Comparison of ENCODE assay signal across 9 cellular contexts in the genomic region with DNA sequence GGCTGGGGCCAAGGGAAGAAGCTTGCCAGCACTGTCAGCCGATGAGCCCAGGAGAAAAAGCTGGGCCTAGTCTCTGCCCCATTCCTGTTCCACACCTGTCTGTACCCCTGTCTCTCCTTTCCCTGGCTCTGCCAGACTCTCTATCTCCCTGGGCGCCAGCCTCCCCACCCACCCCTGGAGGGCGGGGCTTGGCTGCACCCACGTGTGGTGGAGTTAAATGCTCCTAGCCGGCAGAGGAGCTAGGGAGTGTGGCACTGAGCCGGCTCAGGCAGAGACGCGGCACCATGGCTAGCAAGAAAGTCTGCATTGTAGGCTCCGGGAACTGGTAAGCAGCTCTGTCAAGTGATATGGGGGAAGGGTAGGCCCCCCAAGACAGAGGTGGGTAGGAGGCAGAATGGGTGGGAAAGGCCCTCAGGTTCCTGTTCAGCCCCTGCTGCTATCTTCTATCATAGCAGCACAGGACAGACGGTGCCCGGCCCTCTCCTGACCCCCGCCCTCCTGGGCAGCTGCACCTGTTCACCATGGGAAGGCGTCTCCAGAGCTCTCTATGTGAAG. TPM values are rescaled to one million over a fixed set of nuclear protein-coding genes. Genes with fewer than 3 reads are reported as not detected.
DNase-seq lines count a peak whose midpoint lies in the region; ATAC-seq and TF ChIP-seq lines count a peak whose summit lies in the region.
"Had no signal": no experiment of that assay in that cellular context is flagged by ENCODE, and none has a peak within 500 bp of the region (broad histone marks: within the 10 kb centered on the region; RNA-seq: fewer than 3 reads in every experiment).

Gene GPD1 (plus strand): TSS at position 242 of the 555 bp plus-strand sequence. CDS start 43 bp downstream, at position 285.

- peak within 1 kb of the TSS; percentile 28 for H3K4me3 Mint-ChIP-seq in Calu3 (ENCODE audit: low read depth, unreplicated experiment)

- H3K9ac ChIP-seq in adipocyte (ENCODE audit: low read length) = peak within 1 kb of the TSS; percentile 92

- H3K9me3 ChIP-seq in adipocyte (ENCODE audit: control insufficient read depth, low read length) (no peaks in the 10 kb centered on the region), psoas muscle (no peaks in the 10 kb centered on the region)
- H3K9me3 ChIP-seq: tibial artery had no signal

- H3K36me3 ChIP-seq in adipocyte (ENCODE audit: control insufficient read depth, insufficient read depth, low read length, severe bottlenecking) = peaks cover 38% of the 10 kb centered on the region
- H3K36me3 ChIP-seq in psoas muscle (ENCODE audit: insufficient read depth in 1 of 2, low read depth in 1 of 2) = peaks cover 4 to 48% of the 10 kb centered on the region in 2 donors

- no peaks in the 10 kb centered on the region for H3K9me3 Mint-ChIP-seq in Calu3 (ENCODE audit: low read depth, unreplicated experiment)

- H3K27ac Mint-ChIP-seq in Calu3 (ENCODE audit: unreplicated experiment) = no peak within 1 kb of the TSS

- H3K27me3 ChIP-seq in adipocyte (replicated peaks; ENCODE audit: control insufficient read depth, insufficient read depth, low read length) (no peaks in the 10 kb centered on the region), psoas muscle (ENCODE audit: insufficient read depth in 3 of 3, low read length in 2 of 3) (no peaks in the 10 kb centered on the region)
- H3K27me3 ChIP-seq: tibial artery had no signal

- H3K4me1 ChIP-seq in adipocyte (ENCODE audit: control insufficient read depth, insufficient read depth, low read length) (peaks cover 54% of the 10 kb centered on the region), psoas muscle (peaks cover 36% of the 10 kb centered on the region)

- peak within 1 kb of the TSS; percentile 79 for H3K27ac ChIP-seq in psoas muscle
- H3K27ac ChIP-seq: tibial artery had no signal

- peaks cover 8% of the 10 kb centered on the region for H3K36me3 Mint-ChIP-seq in Calu3 (ENCODE audit: insufficient read depth, unreplicated experiment)

- H3K27me3 Mint-ChIP-seq in Calu3 (ENCODE audit: unreplicated experiment) = peaks cover 24% of the 10 kb centered on the region

- DNase-seq in Calu3 = peak; percentile 60
- peak; percentile 62 for DNase-seq in NCI-H1105 treated with DMSO at 0.1 percent for 48 hours (lab: John Stamatoyannopoulos, UW)
- peak; percentile 60 for DNase-seq in adipocyte (ENCODE audit: low read depth)
- peak; percentile 69 for DNase-seq in left cardiac atrium
- peak; percentile 70 to 86 for DNase-seq in psoas muscle
- DNase-seq in activated CD8-positive, alpha-beta memory T cell treated with anti-CD3 and anti-CD28 coated beads, Interleukin-2, amount 50 U/mL, for 48 hours = no peak
- no peak for DNase-seq in NCI-H446 treated with DMSO at 0.1 percent for 48 hours (lab: John Stamatoyannopoulos, UW)

- CTCF ChIA-PET in Calu3 (lab: Charles Lee) = interaction anchor here (0.6 to 1.6 kb wide), 4 partner anchors 13 to 69 kb away, joined by 3 to 5 read pairs (median 4); partner anchors contain the start of gene SMARCD1

- BruUV-seq in Calu3 (replicated peaks; lab: Mats Ljungman, UMichigan) = no TSS peak

- WGBS in psoas muscle, 3 donors = 14 to 20% (median 15%) methylated on average over 13 of the region's 13 CpGs

- ATAC-seq in left cardiac atrium (peak; percentile 84 to 89), psoas muscle (peak; percentile 89 to 91 (median 90)), GM21367 (IDR thresholded peaks at IDR 0.05; ENCODE audit: unreplicated experiment) (no peak)

- H3K4me1 Mint-ChIP-seq in Calu3 (ENCODE audit: low read depth, unreplicated experiment) = peaks cover 11% of the 10 kb centered on the region

- no peak for TF ChIP-seq CTCF in Calu3 (IDR thresholded peaks at IDR 0.05; ENCODE audit: unreplicated experiment)
- TF ChIP-seq CTCF in psoas muscle (IDR thresholded peaks at IDR 0.05) = no peak

- intact Hi-C loops in Calu3 (cut with micrococcal nuclease; ENCODE audit: unreplicated experiment) = no loop called here
- intact Hi-C loops in left cardiac atrium (cut with DNase I) = no loop called here
- intact Hi-C loops in psoas muscle (cut with DNase I) = no loop called here

- peak within 1 kb of the TSS; percentile 83 for H3K4me3 ChIP-seq in adipocyte (ENCODE audit: low read length)
- peak within 1 kb of the TSS; percentile 67 for H3K4me3 ChIP-seq in psoas muscle
- H3K4me3 ChIP-seq: tibial artery had no signal

RNA-seq across cellular contexts. Expression of gene GPD1, which starts in this region (rescaled TPM):
- total RNA-seq in Calu3 (2022) (0.21 and 1.0 TPM in 2 replicates), left cardiac atrium (100 to 1,000 TPM in 1 of 2 donors, 10 to 100 TPM in 1; 88.6 to 150 TPM), psoas muscle (100 to 1,000 TPM in 3 of 4 donors, 10 to 100 TPM in 1; 92.0 to 221 (median 148) TPM)
- polyA plus RNA-seq in psoas muscle = 100 to 1,000 TPM in 1 of 3 donors, 10 to 100 TPM in 2; 17.4 to 120 (median 66.0) TPM

Comparison
In these comparisons a context has a peak if more than half of its experiments do, and no peak if none do; other contexts are left out.
1. RNA of gene GPD1 (total RNA-seq): 92.0 to 221 TPM in psoas muscle and 88.6 to 150 TPM in left cardiac atrium; 0.21 to 1.0 TPM in Calu3; every median in the first group is over 10 times any median in the second.
2. DNase-seq: peak in Calu3 (single experiment), NCI-H1105 treated with DMSO at 0.1 percent for 48 hours (single experiment), adipocyte (single experiment), left cardiac atrium (single experiment) and psoas muscle (2 of 2); none in activated CD8-positive, alpha-beta memory T cell treated with anti-CD3 and anti-CD28 coated beads, Interleukin-2, amount 50 U/mL, for 48 hours (single experiment) and NCI-H446 treated with DMSO at 0.1 percent for 48 hours (single experiment).